ENCODE assay signal across 25 cellular contexts in the genomic region with DNA sequence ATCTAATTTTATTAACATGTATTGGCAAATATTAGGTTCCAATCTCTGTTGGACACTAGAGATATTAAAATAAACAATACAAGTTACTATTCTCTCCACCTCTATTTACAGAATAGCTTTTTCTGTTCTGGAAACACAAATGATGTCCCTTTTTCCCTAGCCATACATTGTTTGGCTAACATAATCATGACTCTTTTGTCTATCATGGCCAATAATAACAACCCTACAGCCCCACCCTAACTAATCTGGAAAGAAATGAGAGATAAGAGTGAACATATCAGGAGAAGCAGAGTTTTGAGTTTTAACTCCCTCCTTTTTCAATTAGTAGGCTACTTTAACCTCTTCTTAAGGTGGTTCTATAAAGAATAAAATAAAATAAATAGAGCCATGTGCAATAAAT. TPM values are rescaled to one million over a fixed set of nuclear protein-coding genes. Genes with fewer than 3 reads are reported as not detected.
"Had no signal": no experiment of that assay in that cellular context is flagged by ENCODE, and none has a peak within 500 bp of the region (broad histone marks: within the 10 kb centered on the region; RNA-seq: fewer than 3 reads in every experiment).

No MANE protein-coding gene starts in this region.

- H3K27me3 ChIP-seq: left lung, pancreas, suprapubic skin, tibial artery, upper lobe of right lung had no signal

- H3K27ac ChIP-seq: left lung, lower lobe of right lung, pancreas, prostate gland, skin epidermis, suprapubic skin, thoracic aorta, tibial artery, upper lobe of right lung had no signal

- H3K4me1 ChIP-seq: left lung, lower lobe of right lung, pancreas, prostate gland, suprapubic skin, tibial artery, upper lobe of right lung had no signal

- H3K4me3 ChIP-seq: left lung, lower lobe of right lung, pancreas, prostate gland, skin epidermis, suprapubic skin, thoracic aorta, tibial artery, upper lobe of right lung had no signal

- H3K36me3 ChIP-seq: left lung, lower lobe of right lung, pancreas, prostate gland, suprapubic skin, thoracic aorta, tibial artery, upper lobe of right lung had no signal

- ATAC-seq: left colon; left lung; lower lobe of right lung; naive thymus-derived CD8-positive, alpha-beta T cell; pancreas; sciatic nerve; stimulated activated effector memory CD8-positive, alpha-beta T cell treated with anti-CD3 and anti-CD28 coated beads, Interleukin-12 subunit alpha, Interleukin-12 subunit beta, amount 100 ng/mL, for 72 hours; upper lobe of right lung had no signal

- H3K9me3 ChIP-seq: left lung, lower lobe of right lung, pancreas, prostate gland, suprapubic skin, thoracic aorta, tibial artery, upper lobe of right lung had no signal

- DNase-seq: immature natural killer cell; kidney; left colon; left lung; lower lobe of right lung; mammary epithelial cell; mesenchymal stem cell; naive thymus-derived CD8-positive, alpha-beta T cell; nucleus accumbens; pancreas; posterior cingulate gyrus; retina; right cardiac atrium; stimulated activated CD4-positive, alpha-beta T cell treated with anti-CD3 and anti-CD28 coated beads, Interleukin-4, amount 100 ng/mL, for 24 hours; stimulated activated naive CD4-positive, alpha-beta T cell; tibial artery; trophoblast cell; upper lobe of right lung had no signal

RNA-seq across cellular contexts. Expression of a gene that starts 40.2 kb away (rescaled TPM):
- total RNA-seq: naive thymus-derived CD8-positive, alpha-beta T cell; neural crest cell had no signal
- polyA plus RNA-seq: immature natural killer cell; naive thymus-derived CD8-positive, alpha-beta T cell had no signal
